ENCODE assay signal across 8 cellular contexts in the genomic region with DNA sequence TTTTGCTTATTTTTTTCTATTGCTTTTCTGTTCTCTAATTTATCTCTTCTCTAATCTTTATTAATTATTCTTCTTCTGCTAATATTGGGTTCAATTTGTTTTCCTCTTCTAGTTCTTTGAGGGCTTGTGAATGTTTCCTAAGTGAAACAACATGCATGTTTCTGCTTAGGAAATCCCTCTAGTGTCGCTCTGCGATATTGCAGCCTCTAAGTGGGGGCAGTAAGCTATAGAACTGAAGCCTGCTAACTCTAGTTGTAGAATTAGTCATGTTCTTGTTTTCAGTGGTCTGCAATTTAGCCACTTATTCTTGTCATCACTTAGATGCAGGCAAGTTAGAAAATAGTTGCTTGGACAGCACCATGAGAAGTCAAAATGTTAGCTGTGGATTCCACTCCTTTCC.
DNase-seq lines count a peak whose midpoint lies in the region; ATAC-seq, FAIRE-seq and TF ChIP-seq lines count a peak whose summit lies in the region.

No MANE protein-coding gene starts in this region.

- H3K9ac ChIP-seq in astrocyte (ENCODE audit: low read length) (no peak overlapping the region), neural progenitor cell (no peak overlapping the region)

- H3K36me3 Mint-ChIP-seq in astrocyte (ENCODE audit: low read depth, unreplicated experiment) (no peaks in the 10 kb centered on the region), neural progenitor cell (no peaks in the 10 kb centered on the region)

- H3K27ac Mint-ChIP-seq in astrocyte (ENCODE audit: unreplicated experiment) (no peak overlapping the region), neural progenitor cell (no peak overlapping the region)

- H3K4me2 ChIP-seq in astrocyte (ENCODE audit: low read length) (no peak overlapping the region), neural progenitor cell (no peak overlapping the region)

- TF ChIP-seq CTCF in astrocyte (IDR thresholded peaks at IDR 0.05; ENCODE audit: insufficient read depth, low read depth, low read length) (peak; percentile 21), neural progenitor cell (IDR thresholded peaks at IDR 0.05) (peak; percentile 38)

- FAIRE-seq in astrocyte (lab: Jason Lieb, UNC), result no peak

- H3K27me3 ChIP-seq in astrocyte (ENCODE audit: insufficient read depth, low read length), result no peaks in the 10 kb centered on the region
- no peaks in the 10 kb centered on the region for H3K27me3 ChIP-seq in neural progenitor cell

- DNase-seq in NCI-H524 (lab: John Stamatoyannopoulos, UW) (peak; percentile 1 to 17), NCI-H524 treated with DMSO at 0.1 percent for 48 hours (lab: John Stamatoyannopoulos, UW) (no peak), KG1 (lab: John Stamatoyannopoulos, UW) (peak; percentile 1), astrocyte (ENCODE audit: low read depth) (no peak), neural progenitor cell (ENCODE audit: low spot score) (no peak), iPS-NIHi7 (ENCODE audit: extremely low spot score) (no peak)

- no peaks in the 10 kb centered on the region for H3F3A ChIP-seq in neural progenitor cell (ENCODE audit: low read depth)

- H3K4me3 ChIP-seq in astrocyte (ENCODE audit: insufficient read depth, low read depth, low read length) (no peak overlapping the region), neural progenitor cell (no peak overlapping the region)

- H3K27ac ChIP-seq in astrocyte (ENCODE audit: low read depth, low read length) (no peak overlapping the region), neural progenitor cell (no peak overlapping the region)

- ATAC-seq in GM18909 (IDR thresholded peaks at IDR 0.05; ENCODE audit: poor library complexity, unreplicated experiment) (peak; percentile 91), GM19324 (IDR thresholded peaks at IDR 0.05; ENCODE audit: low FRiP score, unreplicated experiment) (no peak)

- H3K27me3 Mint-ChIP-seq in astrocyte (ENCODE audit: low read depth, unreplicated experiment) (no peaks in the 10 kb centered on the region), neural progenitor cell (ENCODE audit: insufficient read depth, low read depth) (no peaks in the 10 kb centered on the region)

- no peaks in the 10 kb centered on the region for H3K79me2 ChIP-seq in astrocyte (ENCODE audit: insufficient read depth, low read length)
- H3K79me2 ChIP-seq in neural progenitor cell (ENCODE audit: low read depth), result no peaks in the 10 kb centered on the region

- no peaks in the 10 kb centered on the region for H3K36me3 ChIP-seq in astrocyte (ENCODE audit: insufficient read depth, low read length)
- no peaks in the 10 kb centered on the region for H3K36me3 ChIP-seq in neural progenitor cell

- H3K9me3 ChIP-seq in astrocyte (ENCODE audit: insufficient read depth, low read depth, low read length) (no peaks in the 10 kb centered on the region), neural progenitor cell (ENCODE audit: low read depth) (peaks cover 21% of the 10 kb centered on the region)

- no peaks in the 10 kb centered on the region for H3K4me1 Mint-ChIP-seq in astrocyte (ENCODE audit: low read depth, unreplicated experiment)
- H3K4me1 Mint-ChIP-seq in neural progenitor cell, result no peaks in the 10 kb centered on the region

- no peaks in the 10 kb centered on the region for H4K20me1 ChIP-seq in astrocyte (ENCODE audit: insufficient read depth, low read length)
- H4K20me1 ChIP-seq in neural progenitor cell (ENCODE audit: low read depth), result no peaks in the 10 kb centered on the region

- no peak overlapping the region for H3K4me3 Mint-ChIP-seq in astrocyte (ENCODE audit: unreplicated experiment)
- no peak overlapping the region for H3K4me3 Mint-ChIP-seq in neural progenitor cell

- H3K9me3 Mint-ChIP-seq in astrocyte (ENCODE audit: unreplicated experiment) (no peaks in the 10 kb centered on the region), neural progenitor cell (peaks cover 3% of the 10 kb centered on the region)

- H3K4me1 ChIP-seq in astrocyte (ENCODE audit: insufficient read depth, low read length) (no peaks in the 10 kb centered on the region), neural progenitor cell (no peaks in the 10 kb centered on the region)

- H2AFZ ChIP-seq in astrocyte (ENCODE audit: low read depth, low read length) (no peak overlapping the region), neural progenitor cell (replicated peaks) (no peak overlapping the region)

Comparison
In these comparisons a context has a peak if more than half of its experiments do, and no peak if none do; other contexts are left out.
1. DNase-seq: peak in NCI-H524 (2 of 2) and KG1 (single experiment); none in NCI-H524 treated with DMSO at 0.1 percent for 48 hours (single experiment), astrocyte (single experiment), neural progenitor cell (single experiment) and iPS-NIHi7 (single experiment).